Comparison of ENCODE assay signal across 15 cellular contexts in the genomic region with DNA sequence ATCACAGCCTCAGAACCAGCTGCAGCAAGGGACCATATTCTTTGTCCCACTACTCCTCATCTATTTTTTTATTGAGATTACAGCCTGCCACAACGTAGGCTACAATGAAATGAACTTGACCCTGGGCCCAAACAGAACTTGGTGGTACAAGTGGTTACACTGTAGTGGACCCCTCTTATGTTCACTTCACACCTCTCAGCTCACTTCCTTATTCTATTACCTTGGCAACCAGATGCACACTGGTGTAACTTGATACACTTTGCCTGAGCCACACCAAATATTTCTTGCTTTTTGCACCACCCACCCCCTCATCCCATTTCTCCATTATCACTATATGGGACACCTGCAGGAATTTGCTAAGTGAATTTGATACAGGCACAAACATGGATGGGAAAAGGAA.
"Had no signal": no experiment of that assay in that cellular context is flagged by ENCODE, and none has a peak within 500 bp of the region (broad histone marks: within the 10 kb centered on the region; RNA-seq: fewer than 3 reads in every experiment).

No MANE protein-coding gene starts in this region.

- FAIRE-seq: kidney had no signal

- ATAC-seq: activated CD4-positive, alpha-beta T cell treated with anti-CD3 and anti-CD28 coated beads for 36 hours; activated T-cell treated with anti-CD3 and anti-CD28 coated beads, Interleukin-2, amount 50 U/mL, for 72 hours; effector memory CD8-positive, alpha-beta T cell; gastroesophageal sphincter had no signal

- H3K9me3 ChIP-seq: adrenal gland, gastroesophageal sphincter, neutrophil had no signal

- H3K27me3 Mint-ChIP-seq: activated CD4-positive, alpha-beta memory T cell treated with anti-CD3 and anti-CD28 coated beads, Interleukin-2, amount 10 ng/mL, durations not matched to agents 7 days and 5 days; activated CD4-positive, alpha-beta T cell treated with anti-CD3 and anti-CD28 coated beads for 36 hours; brain; dendritic cell treated with granulocyte-macrophage colony-stimulating factor and Interleukin-4, amounts not matched to agents 40 ng/mL and 50 ng/mL, for 4 days; effector memory CD8-positive, alpha-beta T cell had no signal

- DNase-seq: activated CD4-positive, alpha-beta memory T cell treated with anti-CD3 and anti-CD28 coated beads, Interleukin-2, amount 10 ng/mL, durations not matched to agents 7 days and 5 days; activated CD4-positive, alpha-beta T cell treated with anti-CD3 and anti-CD28 coated beads for 36 hours; activated gamma-delta T cell treated with Interleukin-2 at 50 U/mL for 16 hours; activated T-cell treated with anti-CD3 and anti-CD28 coated beads, Interleukin-2, amount 50 U/mL, for 72 hours; adrenal gland; effector memory CD8-positive, alpha-beta T cell; kidney; stimulated activated CD4-positive, alpha-beta T cell treated with anti-CD3 and anti-CD28 coated beads, Interleukin-15, amount 100 ng/mL, for 24 hours; stimulated activated CD4-positive, alpha-beta T cell treated with anti-CD3 and anti-CD28 coated beads, Interleukin-4, amount 100 ng/mL, for 24 hours had no signal

- H3K4me3 ChIP-seq: adrenal gland, gastroesophageal sphincter had no signal

- H3K36me3 ChIP-seq: adrenal gland had no signal

- H3K27ac Mint-ChIP-seq: activated CD4-positive, alpha-beta memory T cell treated with anti-CD3 and anti-CD28 coated beads, Interleukin-2, amount 10 ng/mL, durations not matched to agents 7 days and 5 days; brain; dendritic cell treated with granulocyte-macrophage colony-stimulating factor and Interleukin-4, amounts not matched to agents 40 ng/mL and 50 ng/mL, for 4 days had no signal

- H3K4me1 ChIP-seq: adrenal gland, gastroesophageal sphincter had no signal

- H3K9me3 Mint-ChIP-seq: activated CD4-positive, alpha-beta memory T cell treated with anti-CD3 and anti-CD28 coated beads, Interleukin-2, amount 10 ng/mL, durations not matched to agents 7 days and 5 days; activated T-cell treated with anti-CD3 and anti-CD28 coated beads, Interleukin-2, amount 50 U/mL, for 72 hours; brain; dendritic cell treated with granulocyte-macrophage colony-stimulating factor and Interleukin-4, amounts not matched to agents 40 ng/mL and 50 ng/mL, for 4 days; effector memory CD8-positive, alpha-beta T cell had no signal

- H3K27ac ChIP-seq: adrenal gland, epithelial cell of prostate, gastroesophageal sphincter, neutrophil, VCaP had no signal

- H3K4me3 Mint-ChIP-seq: activated CD4-positive, alpha-beta memory T cell treated with anti-CD3 and anti-CD28 coated beads, Interleukin-2, amount 10 ng/mL, durations not matched to agents 7 days and 5 days; activated CD4-positive, alpha-beta T cell treated with anti-CD3 and anti-CD28 coated beads for 36 hours; activated T-cell treated with anti-CD3 and anti-CD28 coated beads, Interleukin-2, amount 50 U/mL, for 72 hours; brain; dendritic cell treated with granulocyte-macrophage colony-stimulating factor and Interleukin-4, amounts not matched to agents 40 ng/mL and 50 ng/mL, for 4 days; effector memory CD8-positive, alpha-beta T cell had no signal
